ENCODE assay signal across 19 cellular contexts in the genomic region with DNA sequence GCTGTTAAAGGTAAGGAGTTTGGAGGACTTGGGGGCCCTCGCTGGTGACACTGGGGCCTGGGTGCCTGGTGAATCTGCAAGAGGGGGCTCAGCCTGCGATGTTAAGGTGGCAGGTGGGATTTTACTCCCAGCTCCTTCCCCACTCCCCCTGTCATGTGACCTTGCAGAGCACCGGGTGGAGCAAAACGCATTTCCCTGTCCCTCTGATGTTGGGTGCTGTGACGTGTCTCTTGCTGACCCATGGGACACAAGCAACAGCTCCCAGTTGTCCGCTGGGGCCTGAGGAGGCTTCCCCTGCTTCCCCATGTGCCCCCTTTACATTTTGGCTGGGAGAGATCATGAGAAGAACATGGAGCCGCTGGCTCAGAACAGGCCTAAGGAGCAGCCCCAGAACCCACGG.
A peak's percentile ranks its signal among the peaks of the same experiment; 100 is the strongest.
DNase-seq lines count a peak whose midpoint lies in the region; ATAC-seq and TF ChIP-seq lines count a peak whose summit lies in the region.
"Had no signal": no experiment of that assay in that cellular context is flagged by ENCODE, and none has a peak within 500 bp of the region (broad histone marks: within the 10 kb centered on the region; RNA-seq: fewer than 3 reads in every experiment).

No MANE protein-coding gene starts in this region.

- intact Hi-C loops in cardiac septum (cut with DNase I), result no loop called here
- intact Hi-C loops in heart left ventricle (cut with DNase I), result loop anchor here in 3 of 10 donors (10.0 kb wide), 3 partner anchors 100 to 1010 kb away; no protein-coding TSS in a partner anchor
- intact Hi-C loops in uterus (cut with DNase I; ENCODE audit: low total_unique reads), result no loop called here

- 64 to 72% (median 68%) methylated on average over 7 to 8 of the region's 8 CpGs for WGBS in heart left ventricle, 4 donors

- H3K4me3 Mint-ChIP-seq in osteocyte (ENCODE audit: unreplicated experiment), result no peak overlapping the region

- H3K27ac ChIP-seq in heart left ventricle (no peak overlapping the region), coronary artery (no peak overlapping the region), uterus (no peak overlapping the region)
- H3K27ac ChIP-seq: SJSA1 had no signal

- H3K36me3 Mint-ChIP-seq in osteocyte (ENCODE audit: unreplicated experiment), result no peaks in the 10 kb centered on the region
- H3K36me3 Mint-ChIP-seq: CD4-positive, alpha-beta memory T cell had no signal

- H3K9me3 ChIP-seq in heart left ventricle (no peaks in the 10 kb centered on the region), uterus (no peaks in the 10 kb centered on the region)
- H3K9me3 ChIP-seq: SJSA1 had no signal

- H3K4me3 ChIP-seq in heart left ventricle (no peak overlapping the region), coronary artery (no peak overlapping the region), uterus (no peak overlapping the region)
- H3K4me3 ChIP-seq: SJSA1 had no signal

- H3K9me3 Mint-ChIP-seq in osteocyte (ENCODE audit: unreplicated experiment), result no peaks in the 10 kb centered on the region
- H3K9me3 Mint-ChIP-seq: CD4-positive, alpha-beta memory T cell had no signal

- H3K27ac Mint-ChIP-seq in osteocyte (ENCODE audit: unreplicated experiment), result no peak overlapping the region
- H3K27ac Mint-ChIP-seq: CD4-positive, alpha-beta memory T cell had no signal

- H3K4me1 ChIP-seq in heart left ventricle (peaks cover 0 to 5% (median 0%) of the 10 kb centered on the region in 12 donors), uterus (no peaks in the 10 kb centered on the region)

- H3K4me1 Mint-ChIP-seq in osteocyte (ENCODE audit: unreplicated experiment), result no peaks in the 10 kb centered on the region

- TF ChIP-seq POLR2A in heart left ventricle (IDR thresholded peaks at IDR 0.05) (no peak), uterus (IDR thresholded peaks at IDR 0.05) (no peak)

- peak; percentile 31 for DNase-seq in cardiac septum (ENCODE audit: low spot score)
- DNase-seq in heart left ventricle, result no peak
- DNase-seq in coronary artery (ENCODE audit: low spot score), result peak; percentile 11
- peak; percentile 53 for DNase-seq in osteocyte (ENCODE audit: extremely low spot score, unreplicated experiment)
- peak; percentile 2 to 8 for DNase-seq in uterus
- no peak for DNase-seq in foreskin melanocyte
- DNase-seq in dedifferentiated amniotic fluid mesenchymal stem cell (ENCODE audit: extremely low spot score), result no peak
- DNase-seq in Kasumi-1 (lab: John Stamatoyannopoulos, UW), result no peak
- DNase-seq: CD4-positive, alpha-beta memory T cell; DND-41; KG1; NCI-H1092 treated with DMSO at 0.1 percent for 48 hours; NCI-H1436 treated with DMSO at 0.1 percent for 48 hours; NCI-H2081; NCI-H2171; NCI-H524 treated with DMSO at 0.1 percent for 48 hours; NCI-H82 had no signal

- peaks cover 0 to 10% (median 0%) of the 10 kb centered on the region in 9 donors for H3K27me3 ChIP-seq in heart left ventricle
- no peaks in the 10 kb centered on the region for H3K27me3 ChIP-seq in uterus

- H3K36me3 ChIP-seq in heart left ventricle (no peaks in the 10 kb centered on the region), uterus (no peaks in the 10 kb centered on the region)
- H3K36me3 ChIP-seq: SJSA1 had no signal

- ATAC-seq in heart left ventricle, result no peak
- ATAC-seq: Panc1 had no signal

- H3K27me3 Mint-ChIP-seq in osteocyte (ENCODE audit: unreplicated experiment), result no peaks in the 10 kb centered on the region

- TF ChIP-seq CTCF in heart left ventricle (IDR thresholded peaks at IDR 0.05) (no peak), coronary artery (IDR thresholded peaks at IDR 0.05) (no peak), osteocyte (IDR thresholded peaks at IDR 0.05) (no peak), uterus (IDR thresholded peaks at IDR 0.05) (no peak)

Comparison
In these comparisons a context has a peak if more than half of its experiments do, and no peak if none do; other contexts are left out.
1. DNase-seq: peak in cardiac septum (single experiment), coronary artery (single experiment), osteocyte (single experiment) and uterus (2 of 2); none in heart left ventricle (0 of 5), foreskin melanocyte (single experiment), dedifferentiated amniotic fluid mesenchymal stem cell (single experiment) and Kasumi-1 (0 of 2).